9 cellular contexts compared by ENCODE assay signal in the genomic region with DNA sequence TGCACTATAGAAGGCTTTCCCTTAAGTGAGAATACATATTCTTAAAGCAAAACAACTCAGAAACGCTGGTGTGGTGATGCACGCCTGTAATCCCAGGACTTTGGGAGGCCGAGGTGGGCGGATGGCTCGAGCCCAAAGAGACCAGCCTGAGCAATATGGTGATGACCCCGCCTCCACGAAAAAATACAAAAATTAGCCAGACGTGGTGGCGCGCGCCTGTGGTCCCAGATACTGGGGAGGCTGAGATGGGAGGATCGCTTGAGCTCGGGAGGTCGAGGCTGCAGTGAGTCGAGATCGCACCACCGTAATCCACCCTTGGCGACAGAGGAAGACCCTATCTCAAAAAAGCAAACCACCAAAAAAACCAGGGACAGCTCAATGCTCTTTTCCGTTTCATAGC. TPM values are rescaled to one million over a fixed set of nuclear protein-coding genes. Genes with fewer than 3 reads are reported as not detected.
DNase-seq lines count a peak whose midpoint lies in the region; ATAC-seq and TF ChIP-seq lines count a peak whose summit lies in the region.
"Had no signal": no experiment of that assay in that cellular context is flagged by ENCODE, and none has a peak within 500 bp of the region (broad histone marks: within the 10 kb centered on the region; RNA-seq: fewer than 3 reads in every experiment).

No MANE protein-coding gene starts in this region.

- H2AFZ ChIP-seq in GM23338 (peak overlapping the region; percentile 83; the same call in 1 of the 2 replicates), trophoblast cell (ENCODE audit: insufficient read depth, low read length, poor library complexity) (no peak overlapping the region)

- intact Hi-C loops in esophagus squamous epithelium (cut with DNase I): no loop called here

- H3K27ac ChIP-seq in GM23338 (ENCODE audit: low read depth) (no peak overlapping the region), SJCRH30 (no peak overlapping the region), esophagus squamous epithelium (no peak overlapping the region), trophoblast cell (ENCODE audit: low read depth, low read length) (no peak overlapping the region)

- H3K23ac ChIP-seq in trophoblast cell (ENCODE audit: low read length): no peak overlapping the region

- peak overlapping the region; percentile 84 for H3K4me3 Mint-ChIP-seq in GM23338

- H4K20me1 ChIP-seq in GM23338 (replicated peaks; ENCODE audit: insufficient read depth): no peaks in the 10 kb centered on the region

- WGBS in esophagus squamous epithelium, 2 donors: 89 to 90% methylated on average over 19 of the region's 19 CpGs
- WGBS in trophoblast cell (ENCODE audit: extremely low coverage, insufficient coverage, insufficient read length): no CpG with 5 or more reads among the region's 19 CpGs

- no peaks in the 10 kb centered on the region for H3K27me3 ChIP-seq in GM23338 (ENCODE audit: insufficient read depth)
- H3K27me3 ChIP-seq in SJCRH30: no peaks in the 10 kb centered on the region
- no peaks in the 10 kb centered on the region for H3K27me3 ChIP-seq in esophagus squamous epithelium
- no peaks in the 10 kb centered on the region for H3K27me3 ChIP-seq in trophoblast cell (ENCODE audit: insufficient read depth, low read length)
- H3K27me3 ChIP-seq: gastroesophageal sphincter had no signal

- no peak overlapping the region for H4K12ac ChIP-seq in trophoblast cell (ENCODE audit: low read depth, low read length)

- H3K9me2 ChIP-seq in GM23338 (ENCODE audit: insufficient read depth): no peaks in the 10 kb centered on the region

- H3K79me1 ChIP-seq in trophoblast cell (ENCODE audit: low read length): peaks cover 3% of the 10 kb centered on the region

- H4K91ac ChIP-seq in trophoblast cell (ENCODE audit: low read depth, low read length): no peak overlapping the region

- peaks cover 25% of the 10 kb centered on the region for H3K4me1 Mint-ChIP-seq in GM23338

- no peak overlapping the region for H2BK12ac ChIP-seq in trophoblast cell (ENCODE audit: low read length)

- no peak for TF ChIP-seq POLR2A in esophagus squamous epithelium (IDR thresholded peaks at IDR 0.05)

- H4K8ac ChIP-seq in trophoblast cell (ENCODE audit: low read depth, low read length): peak overlapping the region; percentile 78

- no peak overlapping the region for H3K9ac ChIP-seq in trophoblast cell (ENCODE audit: low read length)

- H3F3A ChIP-seq in GM23338 (replicated peaks; ENCODE audit: low read depth): no peaks in the 10 kb centered on the region

- H3K14ac ChIP-seq in trophoblast cell (ENCODE audit: low read length): no peak overlapping the region

- TF ChIP-seq CTCF in GM23338 (conservative IDR thresholded peaks at IDR 0.05; ENCODE audit: low read depth in 2 of 2) (no peak), esophagus squamous epithelium (IDR thresholded peaks at IDR 0.05) (no peak)

- no peak overlapping the region for H3K4ac ChIP-seq in trophoblast cell (ENCODE audit: low read depth, low read length)

- H3K4me2 ChIP-seq in GM23338 (peak overlapping the region; percentile 68), trophoblast cell (ENCODE audit: low read length) (peak overlapping the region; percentile 58)

- no peak overlapping the region for H3K18ac ChIP-seq in trophoblast cell (ENCODE audit: low read length)

- DNase-seq in GM23338 (ENCODE audit: low spot score) (no peak), SJCRH30 (no peak), esophagus squamous epithelium (lab: John Stamatoyannopoulos, UW) (no peak), trophoblast cell (no peak), kidney tubule cell (ENCODE audit: low spot score) (no peak), superior temporal gyrus (ENCODE audit: extremely low spot score) (no peak), NCI-H1105 treated with DMSO at 0.1 percent for 48 hours (lab: John Stamatoyannopoulos, UW) (no peak)

- no peak for ATAC-seq in GM23338
- ATAC-seq in GM21515 (IDR thresholded peaks at IDR 0.05; ENCODE audit: unreplicated experiment): no peak

- H3K79me2 ChIP-seq in GM23338 (replicated peaks; ENCODE audit: insufficient read depth) (peaks cover 37% of the 10 kb centered on the region), trophoblast cell (ENCODE audit: control insufficient read depth, insufficient read depth, low read length, poor library complexity) (peaks cover 2% of the 10 kb centered on the region)

- H2BK5ac ChIP-seq in trophoblast cell (ENCODE audit: low read depth, low read length, poor library complexity): no peak overlapping the region

- H3K9me3 ChIP-seq in SJCRH30 (replicated peaks) (no peaks in the 10 kb centered on the region), esophagus squamous epithelium (no peaks in the 10 kb centered on the region), trophoblast cell (ENCODE audit: insufficient read depth, low read depth, low read length) (no peaks in the 10 kb centered on the region)
- H3K9me3 ChIP-seq: gastroesophageal sphincter had no signal

- H3K9me3 Mint-ChIP-seq in GM23338: peaks cover 3% of the 10 kb centered on the region; the same call in 1 of the 3 replicates

- no peaks in the 10 kb centered on the region for H3K36me3 ChIP-seq in GM23338 (ENCODE audit: insufficient read depth)
- no peaks in the 10 kb centered on the region for H3K36me3 ChIP-seq in SJCRH30
- no peaks in the 10 kb centered on the region for H3K36me3 ChIP-seq in esophagus squamous epithelium
- no peaks in the 10 kb centered on the region for H3K36me3 ChIP-seq in trophoblast cell (ENCODE audit: control insufficient read depth in 1 of 2, insufficient read depth in 2 of 2, low read length in 2 of 2)
- H3K36me3 ChIP-seq: gastroesophageal sphincter had no signal

- peaks cover under 1% of the 10 kb centered on the region; the same call in 1 of the 3 replicates for H3K36me3 Mint-ChIP-seq in GM23338 (ENCODE audit: low read depth)

- H3K4me1 ChIP-seq in GM23338 (ENCODE audit: insufficient read depth): peaks cover 18% of the 10 kb centered on the region
- no peaks in the 10 kb centered on the region; the same call in 1 of the 2 replicates for H3K4me1 ChIP-seq in SJCRH30
- peaks cover 0 to 15% (median 14%) of the 10 kb centered on the region in 3 donors for H3K4me1 ChIP-seq in esophagus squamous epithelium
- H3K4me1 ChIP-seq in trophoblast cell (ENCODE audit: control insufficient read depth in 1 of 2, insufficient read depth in 2 of 2, low read length in 2 of 2): peaks cover 0 to 2% of the 10 kb centered on the region in 2 experiments

- H2AK5ac ChIP-seq in trophoblast cell (ENCODE audit: low read length): no peak overlapping the region

- H3K27me3 Mint-ChIP-seq in GM23338 (ENCODE audit: insufficient read depth, low read depth, poor library complexity): peaks cover 3% of the 10 kb centered on the region

- no peak overlapping the region for H2BK120ac ChIP-seq in trophoblast cell (ENCODE audit: insufficient read depth, low read length, poor library complexity)

- H3K27ac Mint-ChIP-seq in GM23338: no peak overlapping the region

- H3K4me3 ChIP-seq in GM23338 (peak overlapping the region; percentile 67), SJCRH30 (peak overlapping the region; percentile 74), esophagus squamous epithelium (peak overlapping the region in 3 of 4 donors; percentile 59 to 83 (median 62)), trophoblast cell (ENCODE audit: low read depth, low read length) (no peak overlapping the region)

TF ChIP-seq in GM23338, 12 proteins besides CTCF, POLR2A, EP300 and RAD21 (continues in another document):
- TF ChIP-seq EZH2 (IDR thresholded peaks at IDR 0.05; ENCODE audit: low read depth, unreplicated experiment) (no peak), STAT1 (IDR thresholded peaks at IDR 0.05; ENCODE audit: unreplicated experiment) (no peak), EZH2phosphoT487 (IDR thresholded peaks at IDR 0.05; ENCODE audit: unreplicated experiment) (no peak), REST (IDR thresholded peaks at IDR 0.05; ENCODE audit: unreplicated experiment) (no peak)

RNA-seq across cellular contexts. Expression of gene CCDC150, which starts 0.8 kb away (rescaled TPM):
- 30.2 and 56.3 TPM in 2 replicates for total RNA-seq in GM23338 (2014; rRNA removed; shearing (Covaris generic))
- 44.2 and 68.3 TPM in 2 replicates for polyA plus RNA-seq in GM23338 (2016; fragmentation: Nextera tagmentation; extraction: Ambion mirVana)
- total RNA-seq in SJCRH30 (2014; rRNA removed; shearing (Covaris generic)): 9.6 and 17.4 TPM in 2 replicates
- 10 to 100 TPM in 1 of 4 donors, 1 to 10 TPM in 3; 2.4 to 10.1 (median 4.9) TPM for total RNA-seq in esophagus squamous epithelium
- 7.1 and 7.3 TPM in 2 replicates for polyA plus RNA-seq in trophoblast cell (2013)

RNA-seq across cellular contexts. Expression of gene HECW2, which starts 45.4 kb away (rescaled TPM):
- total RNA-seq in GM23338 (2014; rRNA removed; shearing (Covaris generic)): 4.0 and 10.7 TPM in 2 replicates
- polyA plus RNA-seq in GM23338 (2016; fragmentation: Nextera tagmentation; extraction: Ambion mirVana): 0.89 and 1.9 TPM in 2 replicates
- total RNA-seq in SJCRH30 (2014; rRNA removed; shearing (Covaris generic)): 2.0 and 2.4 TPM in 2 replicates
- total RNA-seq in esophagus squamous epithelium: 10 to 100 TPM in 1 of 4 donors, 1 to 10 TPM in 3; 1.0 to 13.7 (median 4.8) TPM
- polyA plus RNA-seq in trophoblast cell (2013): 5.5 and 6.3 TPM in 2 replicates
